ENCODE assay signal across 12 cellular contexts in the genomic region with DNA sequence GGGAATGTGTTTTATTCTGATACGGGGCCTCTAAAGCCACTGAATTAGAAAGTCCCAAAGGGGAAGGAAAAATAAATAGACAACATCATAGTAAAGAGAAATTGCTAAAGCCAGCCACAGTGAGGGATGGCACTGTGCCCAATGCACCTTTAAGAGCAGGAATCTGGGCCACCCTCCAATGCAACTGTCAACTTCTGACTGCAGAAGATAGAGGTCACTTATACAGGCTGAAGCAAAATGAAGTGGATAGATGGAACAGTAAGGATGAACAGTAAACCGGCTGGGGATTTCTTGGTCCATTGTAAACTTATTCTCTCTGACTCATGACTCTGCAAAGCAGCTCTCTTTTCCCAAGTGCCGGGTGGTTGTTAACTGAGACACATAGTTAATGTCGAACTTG. TPM values are rescaled to one million over a fixed set of nuclear protein-coding genes. Genes with fewer than 3 reads are reported as not detected.
DNase-seq lines count a peak whose midpoint lies in the region; ATAC-seq, FAIRE-seq and TF ChIP-seq lines count a peak whose summit lies in the region.
"Had no signal": no experiment of that assay in that cellular context is flagged by ENCODE, and none has a peak within 500 bp of the region (broad histone marks: within the 10 kb centered on the region; RNA-seq: fewer than 3 reads in every experiment).

No MANE protein-coding gene starts in this region.

- 37 to 39% methylated on average over 3 to 4 of the region's 4 CpGs for WGBS in gastroesophageal sphincter (ENCODE audit: low coverage in 1 of 2), 2 donors

- no peaks in the 10 kb centered on the region for H3K36me3 ChIP-seq in mucosa of descending colon (ENCODE audit: low read depth)
- peaks cover 0 to 5% of the 10 kb centered on the region in 2 donors for H3K36me3 ChIP-seq in gastroesophageal sphincter
- H3K36me3 ChIP-seq in osteoblast (ENCODE audit: insufficient read depth, low read length), result no peaks in the 10 kb centered on the region

- no peaks in the 10 kb centered on the region for H4K20me1 ChIP-seq in osteoblast (ENCODE audit: insufficient read depth, low read length)

- intact Hi-C loops in mucosa of descending colon (cut with DNase I, micrococcal nuclease), result no loop called here

- H3K4me2 ChIP-seq in osteoblast (ENCODE audit: insufficient read depth, low read length), result no peak overlapping the region

- no peaks in the 10 kb centered on the region for H3K79me2 ChIP-seq in osteoblast (ENCODE audit: insufficient read depth, low read length)

- no peak for DNase-seq in GM12891 (ENCODE audit: insufficient read length, low spot score)
- DNase-seq in NCI-H2107 (lab: John Stamatoyannopoulos, UW), result peak; percentile 4
- peak; percentile 20 to 47 for DNase-seq in cardiac fibroblast (ENCODE audit: low read depth in 2 of 2)
- DNase-seq in mucosa of descending colon, result peak in 1 of 3 donors; percentile 15
- DNase-seq in stimulated activated CD4-positive, alpha-beta T cell treated with anti-CD3 and anti-CD28 coated beads, Interleukin-2, amount 100 ng/mL, for 48 hours, result no peak
- DNase-seq in osteoblast (ENCODE audit: insufficient read length, low spot score, missing footprints), result no peak
- DNase-seq: GDM1; NCI-H524 treated with DMSO at 0.1 percent for 48 hours; stimulated activated CD4-positive, alpha-beta T cell treated with anti-CD3 and anti-CD28 coated beads, Interleukin-15, amount 100 ng/mL, for 24 hours; T-helper 17 cell had no signal

- TF ChIP-seq POLR2A in GM12891 (IDR thresholded peaks at IDR 0.05; ENCODE audit: low read depth, low read length), result no peak
- TF ChIP-seq POLR2A in gastroesophageal sphincter (IDR thresholded peaks at IDR 0.05), result no peak

- no peak overlapping the region for H2AFZ ChIP-seq in osteoblast (ENCODE audit: low read length)

- H3K4me3 ChIP-seq in cardiac fibroblast (replicated peaks in 1 of 2; ENCODE audit: low read depth in 2 of 2, low read length in 2 of 2), result no peak overlapping the region
- no peak overlapping the region for H3K4me3 ChIP-seq in mucosa of descending colon
- no peak overlapping the region for H3K4me3 ChIP-seq in gastroesophageal sphincter
- H3K4me3 ChIP-seq in osteoblast (ENCODE audit: insufficient read depth, low read length), result no peak overlapping the region

- H3K9me3 ChIP-seq in mucosa of descending colon (no peaks in the 10 kb centered on the region), gastroesophageal sphincter (no peaks in the 10 kb centered on the region), osteoblast (ENCODE audit: low read depth, low read length) (no peaks in the 10 kb centered on the region)

- ATAC-seq in mucosa of descending colon (peak; percentile 64), gastroesophageal sphincter (no peak), HG03521 (IDR thresholded peaks at IDR 0.05; ENCODE audit: unreplicated experiment) (no peak)
- ATAC-seq: T-helper 17 cell had no signal

- TF ChIP-seq CTCF in cardiac fibroblast (IDR thresholded peaks at IDR 0.05; ENCODE audit: low read depth, low read length), result no peak
- TF ChIP-seq CTCF in mucosa of descending colon (IDR thresholded peaks at IDR 0.05), result no peak
- no peak for TF ChIP-seq CTCF in gastroesophageal sphincter (IDR thresholded peaks at IDR 0.05)
- no peak for TF ChIP-seq CTCF in osteoblast (IDR thresholded peaks at IDR 0.05; ENCODE audit: extremely low read depth, low read depth, low read length)

- H3K27ac ChIP-seq in gastroesophageal sphincter (no peak overlapping the region), osteoblast (ENCODE audit: low read depth, low read length) (no peak overlapping the region)

- no peaks in the 10 kb centered on the region for H3K4me1 ChIP-seq in mucosa of descending colon (ENCODE audit: low read depth)
- H3K4me1 ChIP-seq in gastroesophageal sphincter, result peaks cover 0 to 10% (median 0%) of the 10 kb centered on the region in 3 donors
- peaks cover 13% of the 10 kb centered on the region for H3K4me1 ChIP-seq in osteoblast (ENCODE audit: insufficient read depth, low read length)

- H3K27me3 ChIP-seq in gastroesophageal sphincter (no peaks in the 10 kb centered on the region), osteoblast (ENCODE audit: insufficient read depth, low read length) (no peaks in the 10 kb centered on the region)

- no peak for TF ChIP-seq EP300 in gastroesophageal sphincter (IDR thresholded peaks at IDR 0.05)

- FAIRE-seq in GM12891 (lab: Jason Lieb, UNC), result peak; percentile 38

TF ChIP-seq in GM12891, 5 proteins besides CTCF, POLR2A, EP300 and RAD21:
- no peak for TF ChIP-seq SPI1 (IDR thresholded peaks at IDR 0.05; ENCODE audit: low read depth, low read length)
- TF ChIP-seq POU2F2 (IDR thresholded peaks at IDR 0.05; ENCODE audit: low read depth, low read length), result no peak
- no peak for TF ChIP-seq TAF1 (IDR thresholded peaks at IDR 0.05; ENCODE audit: low read depth, low read length)
- no peak for TF ChIP-seq PAX5 (IDR thresholded peaks at IDR 0.05; ENCODE audit: insufficient read depth, low read length, severe bottlenecking)
- no peak for TF ChIP-seq POLR2AphosphoS5 (IDR thresholded peaks at IDR 0.05; ENCODE audit: low read depth, low read length)

RNA-seq across cellular contexts. Expression of gene KCNIP2, which starts 54.0 kb away (rescaled TPM):
- polyA plus RNA-seq in GM12891 (2012; ENCODE audit: low read depth, missing spikeins), result 1.5 TPM
- 1 to 10 TPM; 3.7 to 5.9 (median 4.2) TPM for total RNA-seq in mucosa of descending colon
- total RNA-seq in gastroesophageal sphincter, result 1 to 10 TPM in 1 of 4 donors, under 1 TPM in 2, not detected in 1; 0.78 to 2.4 (median 0.89) TPM
- total RNA-seq in osteoblast, result 0.88 and 1.4 TPM in 2 replicates

Comparison
In these comparisons a context has a peak if more than half of its experiments do, and no peak if none do; other contexts are left out.
1. DNase-seq: peak in NCI-H2107 (single experiment) and cardiac fibroblast (2 of 2); none in GM12891 (single experiment), stimulated activated CD4-positive, alpha-beta T cell treated with anti-CD3 and anti-CD28 coated beads, Interleukin-2, amount 100 ng/mL, for 48 hours (0 of 2) and osteoblast (single experiment).